8 cellular contexts compared by ENCODE assay signal in the genomic region with DNA sequence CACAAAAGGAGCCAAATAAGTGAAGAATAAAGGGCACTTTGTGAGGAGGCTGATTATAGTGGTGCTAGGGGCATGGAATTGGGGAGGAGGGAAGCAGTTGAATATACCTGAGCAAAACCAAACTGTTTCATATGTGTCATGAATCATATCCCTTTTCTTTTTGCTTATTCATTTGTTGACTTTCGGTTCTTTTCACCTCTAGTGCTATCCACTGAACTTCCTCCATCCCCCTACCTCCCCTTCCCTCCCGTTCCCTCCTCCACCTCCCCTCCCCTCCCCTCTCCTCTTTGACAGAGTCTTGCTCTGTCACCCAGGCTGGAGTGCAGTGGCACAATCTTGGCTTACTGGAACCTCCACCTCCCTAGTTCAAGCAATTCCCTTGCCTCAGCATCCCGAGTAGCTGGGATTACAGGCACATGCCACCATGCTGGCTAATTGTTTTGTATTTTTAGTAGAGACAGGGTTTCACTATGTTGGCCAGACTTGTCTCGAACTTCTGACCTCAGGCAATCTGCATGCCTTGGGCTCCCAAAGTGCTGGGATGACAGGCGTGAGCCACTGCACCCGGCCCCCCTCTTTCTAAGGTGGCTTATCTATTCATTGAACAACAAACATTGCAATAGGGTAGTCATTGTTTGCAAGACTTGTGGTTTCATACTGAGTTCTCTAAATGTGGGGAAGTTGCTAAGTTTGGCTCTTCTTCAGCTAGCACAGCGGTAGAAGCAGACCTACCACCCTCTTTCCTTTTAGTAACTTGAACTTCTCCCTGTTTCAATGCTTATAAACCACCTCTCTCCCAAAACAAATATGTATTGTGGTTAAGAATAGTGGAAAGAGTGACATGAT.
DNase-seq lines count a peak whose midpoint lies in the region; ATAC-seq, FAIRE-seq and TF ChIP-seq lines count a peak whose summit lies in the region.

No MANE protein-coding gene starts in this region.

- no peaks in the 10 kb centered on the region for H3K9me3 ChIP-seq in adipocyte (ENCODE audit: control insufficient read depth, low read length)

- H3K4me1 ChIP-seq in adipocyte (ENCODE audit: control insufficient read depth, insufficient read depth, low read length) = peaks cover 19% of the 10 kb centered on the region

- ATAC-seq in GM21381 (IDR thresholded peaks at IDR 0.05; ENCODE audit: unreplicated experiment) (peak; percentile 87), HG03565 (IDR thresholded peaks at IDR 0.05; ENCODE audit: unreplicated experiment) (peak; percentile 91)

- DNase-seq in GM12891 (ENCODE audit: insufficient read length, low spot score) = peak; percentile 25
- peak; percentile 75 for DNase-seq in adipocyte (ENCODE audit: low read depth)
- peak; percentile 12 for DNase-seq in putamen (ENCODE audit: low spot score)
- no peak for DNase-seq in H54 (ENCODE audit: insufficient read length, low spot score)
- no peak for DNase-seq in 8988T
- DNase-seq in G401 (ENCODE audit: low spot score) = no peak

- no peak for TF ChIP-seq POLR2A in GM12891 (IDR thresholded peaks at IDR 0.05; ENCODE audit: low read depth, low read length)
- TF ChIP-seq POLR2A in H54 (IDR thresholded peaks at IDR 0.05; ENCODE audit: low read depth, low read length) = no peak

- H3K27me3 ChIP-seq in adipocyte (replicated peaks; ENCODE audit: control insufficient read depth, insufficient read depth, low read length) = no peaks in the 10 kb centered on the region

- no peak overlapping the region for H3K4me3 ChIP-seq in adipocyte (ENCODE audit: low read length)

- in situ Hi-C loops in G401 (cut with HindIII; ENCODE audit: low sequenced_read_pairs) = no loop called here

- no peaks in the 10 kb centered on the region for H3K36me3 ChIP-seq in adipocyte (ENCODE audit: control insufficient read depth, insufficient read depth, low read length, severe bottlenecking)

- FAIRE-seq in GM12891 (lab: Jason Lieb, UNC) (peak; percentile 77), H54 (lab: Jason Lieb, UNC) (no peak)

- no peak overlapping the region for H3K9ac ChIP-seq in adipocyte (ENCODE audit: low read length)

TF ChIP-seq in GM12891, 5 proteins besides CTCF, POLR2A, EP300 and RAD21:
- TF ChIP-seq PAX5 (IDR thresholded peaks at IDR 0.05; ENCODE audit: insufficient read depth, low read length, severe bottlenecking) (no peak), SPI1 (IDR thresholded peaks at IDR 0.05; ENCODE audit: low read depth, low read length) (peak; percentile 73), POU2F2 (IDR thresholded peaks at IDR 0.05; ENCODE audit: low read depth, low read length) (peak; percentile 67)

Comparison
In these comparisons a context has a peak if more than half of its experiments do, and no peak if none do; other contexts are left out.
1. DNase-seq: peak in GM12891 (single experiment), adipocyte (single experiment) and putamen (single experiment); none in H54 (single experiment), 8988T (single experiment) and G401 (single experiment).